Comparison of ENCODE assay signal across 1 cellular context in the genomic region with DNA sequence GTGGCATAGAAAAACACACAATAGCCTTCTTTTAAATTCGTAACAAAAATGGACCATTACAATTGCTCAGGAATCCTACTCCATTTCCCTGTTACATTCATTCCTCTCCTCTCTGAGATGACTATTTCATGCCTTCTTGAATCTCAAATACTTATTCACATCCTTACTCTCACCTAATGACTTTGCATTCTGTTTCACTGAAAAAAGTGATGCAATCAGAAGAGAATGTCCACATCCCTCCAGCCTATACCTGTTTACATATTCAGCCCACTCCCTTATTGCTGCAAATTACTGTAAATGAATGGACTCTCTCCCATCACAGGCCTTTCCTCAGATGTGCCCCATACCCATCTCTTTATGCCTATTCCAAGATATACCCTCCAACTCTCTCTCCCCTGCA.
TF ChIP-seq lines count a peak whose summit lies in the region.

No MANE protein-coding gene starts in this region.

TF ChIP-seq in K562, 482 proteins besides CTCF, POLR2A, EP300 and RAD21:
- TF ChIP-seq CEBPG (CRISPR knock-in tag; IDR thresholded peaks at IDR 0.05) (no peak), CEBPG (tag; conservative IDR thresholded peaks at IDR 0.05 in 1 of 2, IDR thresholded peaks at IDR 0.05 in 1 of 2) (peak; percentile 24 to 50; a peak in 2 of 4 replicates), SMARCA4 (IDR thresholded peaks at IDR 0.05) (no peak), ATF3 (IDR thresholded peaks at IDR 0.05) (peak; percentile 55), ATF3 (CRISPR knock-in tag; conservative IDR thresholded peaks at IDR 0.05) (no peak), CEBPB (tag; IDR thresholded peaks at IDR 0.05) (0 out of 2 replicates have a peak, but pooled peaks have one; percentile 33), WHSC1 (IDR thresholded peaks at IDR 0.05; ENCODE audit: low read length) (no peak), SFPQ (IDR thresholded peaks at IDR 0.05; ENCODE audit: low read depth, low read length) (no peak), ZNF395 (CRISPR knock-in tag; IDR thresholded peaks at IDR 0.05) (no peak)
- TF ChIP-seq, protein P1, sequence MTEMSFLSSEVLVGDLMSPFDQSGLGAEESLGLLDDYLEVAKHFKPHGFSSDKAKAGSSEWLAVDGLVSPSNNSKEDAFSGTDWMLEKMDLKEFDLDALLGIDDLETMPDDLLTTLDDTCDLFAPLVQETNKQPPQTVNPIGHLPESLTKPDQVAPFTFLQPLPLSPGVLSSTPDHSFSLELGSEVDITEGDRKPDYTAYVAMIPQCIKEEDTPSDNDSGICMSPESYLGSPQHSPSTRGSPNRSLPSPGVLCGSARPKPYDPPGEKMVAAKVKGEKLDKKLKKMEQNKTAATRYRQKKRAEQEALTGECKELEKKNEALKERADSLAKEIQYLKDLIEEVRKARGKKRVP (CRISPR knock-in tag; IDR thresholded peaks at IDR 0.05): 0 out of 2 replicates have a peak, but pooled peaks have one; percentile 55
